In genomic region chr12:40175045-40175444, GRCh38 we compare ENCODE assay signal across 22 cellular contexts.
"Had no signal": no experiment of that assay in that cellular context is flagged by ENCODE, and none has a peak within 500 bp of the region (broad histone marks: within the 10 kb centered on the region; RNA-seq: fewer than 3 reads in every experiment).

No MANE protein-coding gene starts in this region.

- H3K36me3 Mint-ChIP-seq: naive B cell had no signal

- H3K27me3 Mint-ChIP-seq: naive B cell had no signal

- H3K4me3 ChIP-seq: esophagus squamous epithelium, gastroesophageal sphincter, left ventricle myocardium inferior, lower lobe of right lung, psoas muscle, right lobe of liver, suprapubic skin, thyroid gland, upper lobe of left lung, uterus had no signal

- H3K27ac Mint-ChIP-seq: effector memory CD8-positive, alpha-beta T cell; naive B cell; nephron progenitor cell had no signal

- H3K27ac ChIP-seq: esophagus squamous epithelium, gastroesophageal sphincter, left ventricle myocardium inferior, lower lobe of right lung, psoas muscle, right lobe of liver, suprapubic skin, thyroid gland, upper lobe of left lung, uterus had no signal

- H3K36me3 ChIP-seq: esophagus squamous epithelium, gastroesophageal sphincter, left ventricle myocardium inferior, lower lobe of right lung, right lobe of liver, suprapubic skin, thyroid gland, upper lobe of left lung, uterus had no signal

- ATAC-seq: effector memory CD8-positive, alpha-beta T cell; gastroesophageal sphincter; left cardiac atrium; lower lobe of right lung; psoas muscle; right lobe of liver had no signal

- DNase-seq: effector memory CD8-positive, alpha-beta T cell; esophagus squamous epithelium; foreskin fibroblast; kidney; left cardiac atrium; left ventricle myocardium inferior; lower lobe of right lung; mesenchymal stem cell; midbrain; naive B cell; nephron progenitor cell; psoas muscle; retina; right lobe of liver; stimulated activated CD4-positive, alpha-beta T cell treated with anti-CD3 and anti-CD28 coated beads, Interleukin-4, amount 100 ng/mL, for 1 hour; stimulated activated CD8-positive, alpha-beta memory T cell treated with anti-CD3 and anti-CD28 coated beads, Interleukin-4, amount 100 ng/mL, for 48 hours; stimulated activated naive CD4-positive, alpha-beta T cell; thyroid gland; upper lobe of left lung; uterus had no signal

- H3K4me1 ChIP-seq: esophagus squamous epithelium, gastroesophageal sphincter, left ventricle myocardium inferior, lower lobe of right lung, psoas muscle, suprapubic skin, thyroid gland, uterus had no signal

- H3K9me3 ChIP-seq: esophagus squamous epithelium, gastroesophageal sphincter, left ventricle myocardium inferior, lower lobe of right lung, psoas muscle, right lobe of liver, suprapubic skin, thyroid gland, upper lobe of left lung, uterus had no signal

- H3K27me3 ChIP-seq: esophagus squamous epithelium, gastroesophageal sphincter, right lobe of liver, suprapubic skin, thyroid gland, upper lobe of left lung, uterus had no signal

- H3K9me3 Mint-ChIP-seq: effector memory CD8-positive, alpha-beta T cell; nephron progenitor cell had no signal

- H3K4me1 Mint-ChIP-seq: nephron progenitor cell had no signal

- H3K4me3 Mint-ChIP-seq: effector memory CD8-positive, alpha-beta T cell; naive B cell; nephron progenitor cell had no signal
